7 cellular contexts compared by ENCODE assay signal in the genomic region with DNA sequence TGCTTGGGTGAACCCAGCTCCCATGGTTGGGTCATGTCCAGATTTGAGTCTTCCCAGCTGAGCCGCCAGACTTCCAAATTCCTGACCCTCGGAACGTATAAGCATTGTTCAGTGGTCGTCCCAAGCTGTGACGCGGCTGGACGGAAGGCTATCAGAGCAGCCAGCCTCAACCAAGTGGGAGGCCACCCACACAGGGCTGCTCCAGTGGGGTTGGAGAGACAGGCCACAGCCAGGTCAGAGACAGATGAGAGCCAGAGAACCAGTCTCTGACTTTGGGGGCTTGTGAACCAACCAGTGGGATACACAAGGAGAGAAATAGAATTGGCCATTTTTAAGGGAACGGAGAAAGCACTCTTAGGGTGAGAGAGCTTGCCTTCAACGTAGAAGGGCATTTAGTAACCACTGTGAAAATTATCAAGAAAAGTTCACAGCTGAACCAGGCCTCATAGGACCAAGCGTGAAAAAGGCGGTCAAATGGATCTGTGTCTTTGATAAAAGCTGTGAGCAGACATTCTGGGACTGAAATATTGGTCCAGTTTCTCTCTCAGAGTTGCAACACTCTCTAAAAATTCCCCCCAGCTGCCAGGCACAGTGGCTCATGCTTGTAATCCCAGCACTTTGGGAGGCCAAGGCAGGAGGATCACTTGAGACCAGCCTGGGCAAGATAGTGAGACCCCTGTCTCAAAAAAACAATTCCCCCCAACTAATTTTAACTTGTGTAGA.
DNase-seq lines count a peak whose midpoint lies in the region; ATAC-seq, FAIRE-seq and TF ChIP-seq lines count a peak whose summit lies in the region.
"Not testable (repeated sequence)": the region's sequence is repeated elsewhere in the genome, so short reads cannot be mapped to it uniquely, and the experiment has no call there.

No MANE protein-coding gene starts in this region.

- H2BK12ac ChIP-seq in trophoblast cell (ENCODE audit: low read length), result peak overlapping the region; percentile 29

- not testable (repeated sequence) for H3K23ac ChIP-seq in trophoblast cell (ENCODE audit: low read length)

- H3K27ac Mint-ChIP-seq in activated B cell treated with CpG ODN at 0.5 μM for 24 hours; stimulated activated effector memory CD8-positive, alpha-beta T cell treated with anti-CD3 and anti-CD28 coated beads, Interleukin-12 subunit alpha, Interleukin-12 subunit beta, amount 100 ng/mL, for 72 hours: not testable (repeated sequence)
- H3K27ac Mint-ChIP-seq in immature natural killer cell, result peak overlapping the region in 3 of 6 donors; percentile 42 to 58 (median 51)

- not testable (repeated sequence) for H3K27me3 ChIP-seq in GM12878 (replicated peaks in 1 of 2; ENCODE audit: control insufficient read depth in 2 of 2, insufficient read depth in 2 of 2, low read length in 1 of 2); heart left ventricle; trophoblast cell (ENCODE audit: insufficient read depth, low read length)

- not testable (repeated sequence) for H4K91ac ChIP-seq in trophoblast cell (ENCODE audit: low read depth, low read length)

- FAIRE-seq in GM12878 (lab: Jason Lieb, UNC), result not testable (repeated sequence)

- RAD21 ChIA-PET in GM12878 (lab: Charles Lee; ENCODE audit: unreplicated experiment), result not testable (repeated sequence)

- H3K4me1 Mint-ChIP-seq in activated B cell treated with CpG ODN at 0.5 μM for 24 hours; immature natural killer cell; stimulated activated effector memory CD8-positive, alpha-beta T cell treated with anti-CD3 and anti-CD28 coated beads, Interleukin-12 subunit alpha, Interleukin-12 subunit beta, amount 100 ng/mL, for 72 hours: not testable (repeated sequence)

- H2BK5ac ChIP-seq in trophoblast cell (ENCODE audit: low read depth, low read length, poor library complexity), result not testable (repeated sequence)

- not testable (repeated sequence) for H3K4me3 ChIP-seq in GM12878; heart left ventricle; trophoblast cell (ENCODE audit: low read depth, low read length)

- H3K4me2 ChIP-seq in GM12878 (ENCODE audit: control insufficient read depth, insufficient read depth); trophoblast cell (ENCODE audit: low read length): not testable (repeated sequence)

- H3K9me3 Mint-ChIP-seq in activated B cell treated with CpG ODN at 0.5 μM for 24 hours; immature natural killer cell; stimulated activated effector memory CD8-positive, alpha-beta T cell treated with anti-CD3 and anti-CD28 coated beads, Interleukin-12 subunit alpha, Interleukin-12 subunit beta, amount 100 ng/mL, for 72 hours: not testable (repeated sequence)

- not testable (repeated sequence) for H2BK120ac ChIP-seq in trophoblast cell (ENCODE audit: insufficient read depth, low read length, poor library complexity)

- DNase-seq in NAMALWA (ENCODE audit: low spot score), result peak; percentile 27
- not testable (repeated sequence) for DNase-seq in activated B cell treated with CpG ODN at 0.5 μM for 24 hours; GM12878 (ENCODE audit: low read depth, low spot score); heart left ventricle; trophoblast cell; stimulated activated effector memory CD8-positive, alpha-beta T cell treated with anti-CD3 and anti-CD28 coated beads, Interleukin-12 subunit alpha, Interleukin-12 subunit beta, amount 100 ng/mL, for 72 hours (ENCODE audit: low spot score in 2 of 2)
- peak in 2 of 3 donors; percentile 18 to 32 for DNase-seq in immature natural killer cell

- H3K18ac ChIP-seq in trophoblast cell (ENCODE audit: low read length), result not testable (repeated sequence)

- not testable (repeated sequence) for H3K27ac ChIP-seq in GM12878 (ENCODE audit: control insufficient read depth, insufficient read depth); trophoblast cell (ENCODE audit: low read depth, low read length)
- peak overlapping the region in 3 of 12 donors; percentile 13 to 30 (median 20) for H3K27ac ChIP-seq in heart left ventricle

- H3K14ac ChIP-seq in trophoblast cell (ENCODE audit: low read length), result not testable (repeated sequence)

- H3K4me1 ChIP-seq in GM12878 (ENCODE audit: control insufficient read depth, insufficient read depth, low read length); trophoblast cell (ENCODE audit: control insufficient read depth in 1 of 2, insufficient read depth in 2 of 2, low read length in 2 of 2): not testable (repeated sequence)
- peaks cover 0 to 21% (median 6%) of the 10 kb centered on the region in 12 donors for H3K4me1 ChIP-seq in heart left ventricle

- 79% methylated on average over 7 of the region's 11 CpGs for WGBS in GM12878 (ENCODE audit: insufficient coverage, insufficient replicate concordance, low lambda C conversion rate, missing lambda C conversion rate)
- 63 to 89% (median 80%) methylated on average over 11 of the region's 11 CpGs for WGBS in heart left ventricle, 4 donors
- no CpG with 5 or more reads among the region's 11 CpGs for WGBS in trophoblast cell (ENCODE audit: extremely low coverage, insufficient coverage, insufficient read length)

- not testable (repeated sequence) for H3K79me1 ChIP-seq in trophoblast cell (ENCODE audit: low read length)

- H3K79me2 ChIP-seq in GM12878 (ENCODE audit: control insufficient read depth, insufficient read depth, low read length); trophoblast cell (ENCODE audit: control insufficient read depth, insufficient read depth, low read length, poor library complexity): not testable (repeated sequence)

- H2AK5ac ChIP-seq in trophoblast cell (ENCODE audit: low read length), result not testable (repeated sequence)

- not testable (repeated sequence) for H3K36me3 ChIP-seq in GM12878 (ENCODE audit: control insufficient read depth in 2 of 2, insufficient read depth in 2 of 2, low read length in 1 of 2); heart left ventricle; trophoblast cell (ENCODE audit: control insufficient read depth in 1 of 2, insufficient read depth in 2 of 2, low read length in 2 of 2)

- SMC1A ChIA-PET in GM12878 (lab: Charles Lee; ENCODE audit: uncharacterized antibody, unreplicated experiment), result not testable (repeated sequence)

- TF ChIP-seq CTCF in activated B cell treated with CpG ODN at 0.5 μM for 24 hours (IDR thresholded peaks at IDR 0.05); GM12878 (IDR thresholded peaks at IDR 0.05 in 2 of 3, conservative IDR thresholded peaks at IDR 0.05 in 1 of 3; ENCODE audit: control insufficient read depth in 2 of 3, extremely low read depth in 1 of 3, insufficient read depth in 1 of 3, low read depth in 3 of 3, low read length in 3 of 3); heart left ventricle (IDR thresholded peaks at IDR 0.05): not testable (repeated sequence)

- POLR2A ChIA-PET in activated B cell treated with CpG ODN at 0.5 μM for 24 hours (lab: Charles Lee); GM12878 (lab: Charles Lee): not testable (repeated sequence)

- H3K27me3 Mint-ChIP-seq in activated B cell treated with CpG ODN at 0.5 μM for 24 hours; immature natural killer cell (ENCODE audit: low read depth in 3 of 3): not testable (repeated sequence)

- H3K4ac ChIP-seq in trophoblast cell (ENCODE audit: low read depth, low read length), result not testable (repeated sequence)

- not testable (repeated sequence) for H4K12ac ChIP-seq in trophoblast cell (ENCODE audit: low read depth, low read length)

- not testable (repeated sequence) for TF ChIP-seq POLR2A in GM12878 (IDR thresholded peaks at IDR 0.05; ENCODE audit: low read depth, low read length); heart left ventricle (IDR thresholded peaks at IDR 0.05)

- not testable (repeated sequence) for TF ChIP-seq RAD21 in GM12878 (IDR thresholded peaks at IDR 0.05; ENCODE audit: insufficient read depth, low read depth, low read length)

- H3K4me3 Mint-ChIP-seq in activated B cell treated with CpG ODN at 0.5 μM for 24 hours; immature natural killer cell; stimulated activated effector memory CD8-positive, alpha-beta T cell treated with anti-CD3 and anti-CD28 coated beads, Interleukin-12 subunit alpha, Interleukin-12 subunit beta, amount 100 ng/mL, for 72 hours: not testable (repeated sequence)

- not testable (repeated sequence) for H4K8ac ChIP-seq in trophoblast cell (ENCODE audit: low read depth, low read length)

- H3K36me3 Mint-ChIP-seq in activated B cell treated with CpG ODN at 0.5 μM for 24 hours (ENCODE audit: low read depth); immature natural killer cell; stimulated activated effector memory CD8-positive, alpha-beta T cell treated with anti-CD3 and anti-CD28 coated beads, Interleukin-12 subunit alpha, Interleukin-12 subunit beta, amount 100 ng/mL, for 72 hours: not testable (repeated sequence)

- not testable (repeated sequence) for H3K9me3 ChIP-seq in GM12878 (replicated peaks; ENCODE audit: control insufficient read depth, insufficient read depth, low read length); heart left ventricle; trophoblast cell (ENCODE audit: insufficient read depth, low read depth, low read length)

- BruUV-seq in GM12878 (replicated peaks; lab: Mats Ljungman, UMichigan), result not testable (repeated sequence)

- CTCF ChIA-PET in activated B cell treated with CpG ODN at 0.5 μM for 24 hours (lab: Charles Lee); GM12878 (lab: Yijun Ruan, JAX): not testable (repeated sequence)

- H2AFZ ChIP-seq in GM12878 (ENCODE audit: control insufficient read depth, low read depth, low read length); trophoblast cell (ENCODE audit: insufficient read depth, low read length, poor library complexity): not testable (repeated sequence)

- peak; percentile 14 for ATAC-seq in activated B cell treated with CpG ODN at 0.5 μM for 24 hours (ENCODE audit: low read depth)
- not testable (repeated sequence) for ATAC-seq in GM12878
- ATAC-seq in heart left ventricle, result peak in 3 of 4 donors; percentile 3 to 17 (median 5)
- peak; percentile 39 for ATAC-seq in stimulated activated effector memory CD8-positive, alpha-beta T cell treated with anti-CD3 and anti-CD28 coated beads, Interleukin-12 subunit alpha, Interleukin-12 subunit beta, amount 100 ng/mL, for 72 hours

- H3K9ac ChIP-seq in GM12878 (ENCODE audit: control insufficient read depth, insufficient read depth, low read length); trophoblast cell (ENCODE audit: low read length): not testable (repeated sequence)

- in situ Hi-C loops in GM12878 (cut with MboI), result not testable (repeated sequence)

- not testable (repeated sequence) for H4K20me1 ChIP-seq in GM12878 (ENCODE audit: control insufficient read depth, insufficient read depth)

- TF ChIP-seq EP300 in GM12878 (IDR thresholded peaks at IDR 0.05; ENCODE audit: borderline replicate concordance in 1 of 2, control insufficient read depth in 1 of 2, low read depth in 2 of 2, low read length in 2 of 2), result not testable (repeated sequence)

- intact Hi-C loops in activated B cell treated with CpG ODN at 0.5 μM for 24 hours (cut with micrococcal nuclease); GM12878 (cut with micrococcal nuclease; ENCODE audit: unreplicated experiment); heart left ventricle (cut with DNase I): not testable (repeated sequence)
